Comparison of ENCODE assay signal across 17 cellular contexts in the genomic region with DNA sequence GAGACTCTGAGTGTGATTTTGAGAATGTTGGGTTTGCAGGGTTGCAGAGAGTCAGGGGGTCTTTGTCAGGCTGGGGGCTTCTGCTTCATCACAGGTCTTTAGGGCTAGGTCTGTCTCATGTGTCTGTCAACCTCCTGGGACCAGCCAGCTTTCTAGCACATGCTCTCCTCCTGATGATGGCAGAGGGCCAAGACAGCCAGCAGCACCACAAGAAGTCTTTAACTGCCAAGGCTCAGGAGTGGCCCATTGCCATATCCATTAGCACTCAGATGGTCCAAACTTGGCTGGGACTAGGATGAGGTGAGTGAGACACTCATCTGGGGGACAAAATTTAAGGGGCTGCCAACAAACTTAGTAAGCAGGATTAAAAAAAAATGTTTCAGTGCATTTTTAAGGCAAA.
DNase-seq lines count a peak whose midpoint lies in the region; ATAC-seq and TF ChIP-seq lines count a peak whose summit lies in the region.
"Had no signal": no experiment of that assay in that cellular context is flagged by ENCODE, and none has a peak within 500 bp of the region (broad histone marks: within the 10 kb centered on the region; RNA-seq: fewer than 3 reads in every experiment).

No MANE protein-coding gene starts in this region.

- H3K4me1 ChIP-seq in uterus: no peaks in the 10 kb centered on the region
- H3K4me1 ChIP-seq: adrenal gland had no signal

- no peaks in the 10 kb centered on the region for H3K27me3 ChIP-seq in uterus
- H3K27me3 ChIP-seq: adrenal gland had no signal

- no peaks in the 10 kb centered on the region for H3K9me3 ChIP-seq in uterus
- H3K9me3 ChIP-seq: adrenal gland had no signal

- no peak overlapping the region for H3K27ac ChIP-seq in uterus
- H3K27ac ChIP-seq: adrenal gland, KMS-11 had no signal

- peak; percentile 14 to 47 for DNase-seq in NCI-H2081 (lab: John Stamatoyannopoulos, UW)
- no peak for DNase-seq in NCI-H2081 treated with DMSO at 0.1 percent for 48 hours (lab: John Stamatoyannopoulos, UW)
- peak; percentile 21 for DNase-seq in NCI-H128 (lab: John Stamatoyannopoulos, UW; ENCODE audit: unreplicated experiment)
- peak; percentile 9 for DNase-seq in astrocyte of the spinal cord (ENCODE audit: low read depth, low spot score)
- peak; percentile 37 for DNase-seq in pons (ENCODE audit: low spot score)
- DNase-seq in omental fat pad (ENCODE audit: low spot score): no peak
- no peak for DNase-seq in GM10266 (ENCODE audit: extremely low spot score)
- DNase-seq in uterus: no peak
- DNase-seq: activated CD8-positive, alpha-beta T cell treated with anti-CD3 and anti-CD28 coated beads for 36 hours; NCI-H146; stimulated activated CD4-positive, alpha-beta T cell treated with anti-CD3 and anti-CD28 coated beads, Interleukin-12 subunit alpha, Interleukin-12 subunit beta, amount 100 ng/mL, for 4 hours; stimulated activated naive CD4-positive, alpha-beta T cell; T-helper 1 cell; trophoblast cell had no signal

- no peak overlapping the region for H3K4me3 ChIP-seq in astrocyte of the spinal cord (ENCODE audit: low read depth, low read length)
- no peak overlapping the region for H3K4me3 ChIP-seq in uterus
- H3K4me3 ChIP-seq: adrenal gland, GM12878 had no signal

- TF ChIP-seq CTCF in astrocyte of the spinal cord (IDR thresholded peaks at IDR 0.05; ENCODE audit: low read depth, low read length) (no peak), omental fat pad (IDR thresholded peaks at IDR 0.05) (no peak), GM10266 (IDR thresholded peaks at IDR 0.05; ENCODE audit: control insufficient read depth, insufficient read depth, low read depth, missing control alignments) (no peak), uterus (IDR thresholded peaks at IDR 0.05) (no peak)

- in situ Hi-C loops in astrocyte of the spinal cord (cut with HindIII; ENCODE audit: low sequenced_read_pairs): no loop called here

- ATAC-seq in omental fat pad (ENCODE audit: low FRiP score): no peak
- ATAC-seq: activated CD8-positive, alpha-beta T cell treated with anti-CD3 and anti-CD28 coated beads for 36 hours; GM12878 had no signal

- no peak for TF ChIP-seq POLR2A in uterus (IDR thresholded peaks at IDR 0.05)

- H3K36me3 ChIP-seq in uterus: no peaks in the 10 kb centered on the region
- H3K36me3 ChIP-seq: adrenal gland had no signal

- intact Hi-C loops in uterus (cut with DNase I; ENCODE audit: low total_unique reads): no loop called here

Comparison
In these comparisons a context has a peak if more than half of its experiments do, and no peak if none do; other contexts are left out.
1. DNase-seq: peak in NCI-H2081 (2 of 2), NCI-H128 (single experiment), astrocyte of the spinal cord (single experiment) and pons (single experiment); none in NCI-H2081 treated with DMSO at 0.1 percent for 48 hours (single experiment), omental fat pad (single experiment), GM10266 (single experiment) and uterus (0 of 2).